In genomic region chr10:100715445-100716385, GRCh38 we compare ENCODE assay signal across 1 cellular context.
A peak's percentile ranks its signal among the peaks of the same experiment; 100 is the strongest.
TF ChIP-seq lines count a peak whose summit lies in the region.

No MANE protein-coding gene starts in this region.

TF ChIP-seq in GM12878, 131 proteins besides CTCF, POLR2A, EP300 and RAD21:
- TF ChIP-seq E2F4 (IDR thresholded peaks at IDR 0.05; ENCODE audit: low read depth, low read length): no peak
- peak; percentile 59 for TF ChIP-seq SUZ12 (IDR thresholded peaks at IDR 0.05; ENCODE audit: unreplicated experiment)
- TF ChIP-seq POLR2AphosphoS2 (IDR thresholded peaks at IDR 0.05; ENCODE audit: low read depth, low read length): no peak
